ENCODE assay signal across 9 cellular contexts in genomic region chr19:11506101-11506555, GRCh38. TPM values are rescaled to one million over a fixed set of nuclear protein-coding genes. Genes with fewer than 3 reads are reported as not detected.
DNase-seq lines count a peak whose midpoint lies in the region; ATAC-seq and TF ChIP-seq lines count a peak whose summit lies in the region.
"Had no signal": no experiment of that assay in that cellular context is flagged by ENCODE, and none has a peak within 500 bp of the region (broad histone marks: within the 10 kb centered on the region; RNA-seq: fewer than 3 reads in every experiment).

No MANE protein-coding gene starts in this region.

- H3K9ac ChIP-seq in GM23248 (peak overlapping the region; percentile 88), Loucy (ENCODE audit: low read depth, low read length, poor library complexity, severe bottlenecking) (peak overlapping the region; percentile 81)

- no peaks in the 10 kb centered on the region for H3K9me2 ChIP-seq in GM23248 (ENCODE audit: insufficient read depth)
- no peaks in the 10 kb centered on the region for H3K9me2 ChIP-seq in Loucy (replicated peaks; ENCODE audit: low read depth, low read length)

- H3K4me1 Mint-ChIP-seq in dendritic cell treated with granulocyte-macrophage colony-stimulating factor and Interleukin-4, amounts not matched to agents 40 ng/mL and 50 ng/mL, for 4 days (ENCODE audit: low read depth) = peaks cover 26% of the 10 kb centered on the region
- peaks cover 16 to 33% (median 20%) of the 10 kb centered on the region in 3 donors for H3K4me1 Mint-ChIP-seq in naive B cell

- H3K36me3 ChIP-seq in GM06990 (ENCODE audit: control insufficient read depth, insufficient read depth, low read length) = peaks cover 3% of the 10 kb centered on the region
- no peaks in the 10 kb centered on the region for H3K36me3 ChIP-seq in GM23248 (ENCODE audit: low read depth)
- no peaks in the 10 kb centered on the region for H3K36me3 ChIP-seq in Loucy (ENCODE audit: insufficient read depth, low read length)

- WGBS in GM23248 (ENCODE audit: low coverage in 1 of 2, low lambda C conversion rate in 2 of 2, missing lambda C conversion rate in 2 of 2), 2 experiments = 26 to 30% methylated on average over 20 of the region's 20 CpGs

- peak; percentile 2 to 5 for ATAC-seq in naive B cell (ENCODE audit: low read depth in 2 of 2)
- no peak for ATAC-seq in GM19328 (IDR thresholded peaks at IDR 0.05; ENCODE audit: unreplicated experiment)

- H3K27ac Mint-ChIP-seq in dendritic cell treated with granulocyte-macrophage colony-stimulating factor and Interleukin-4, amounts not matched to agents 40 ng/mL and 50 ng/mL, for 4 days = peak overlapping the region; percentile 80
- peak overlapping the region; percentile 42 to 98 (median 89) for H3K27ac Mint-ChIP-seq in naive B cell

- TF ChIP-seq CTCF in GM06990 (IDR thresholded peaks at IDR 0.05; ENCODE audit: insufficient read depth, low read length, poor library complexity, severe bottlenecking) (no peak), Loucy (conservative IDR thresholded peaks at IDR 0.05; ENCODE audit: low read length) (no peak)

- 0 out of 2 replicates have a peak, but pooled peaks cover 4% of the 10 kb centered on the region for H3K4me1 ChIP-seq in GM23248 (ENCODE audit: insufficient read depth)
- peaks cover 11% of the 10 kb centered on the region for H3K4me1 ChIP-seq in Loucy (ENCODE audit: insufficient read depth, low read length, poor library complexity, severe bottlenecking)

- H3K27ac ChIP-seq in GM23248 = peak overlapping the region; percentile 68; the same call in 1 of the 2 replicates

- H3K36me3 Mint-ChIP-seq in dendritic cell treated with granulocyte-macrophage colony-stimulating factor and Interleukin-4, amounts not matched to agents 40 ng/mL and 50 ng/mL, for 4 days (ENCODE audit: low read depth) = peaks cover 26% of the 10 kb centered on the region
- H3K36me3 Mint-ChIP-seq in naive B cell = peaks cover 0 to 6% of the 10 kb centered on the region in 2 donors

- H3K4me3 Mint-ChIP-seq in dendritic cell treated with granulocyte-macrophage colony-stimulating factor and Interleukin-4, amounts not matched to agents 40 ng/mL and 50 ng/mL, for 4 days = peak overlapping the region; percentile 74
- H3K4me3 Mint-ChIP-seq in naive B cell = peak overlapping the region; percentile 87 to 98 (median 93)

- H3K9me3 Mint-ChIP-seq in dendritic cell treated with granulocyte-macrophage colony-stimulating factor and Interleukin-4, amounts not matched to agents 40 ng/mL and 50 ng/mL, for 4 days = no peaks in the 10 kb centered on the region
- H3K9me3 Mint-ChIP-seq in naive B cell = no peaks in the 10 kb centered on the region

- DNase-seq in GM06990 (ENCODE audit: extremely low read depth, insufficient read length) = no peak
- DNase-seq in GM23248 = no peak
- DNase-seq in naive B cell = no peak
- DNase-seq in cortex of kidney (lab: John Stamatoyannopoulos, UW) = no peak
- DNase-seq in HT-29 (ENCODE audit: low spot score) = no peak

- no peaks in the 10 kb centered on the region for H3K27me3 Mint-ChIP-seq in dendritic cell treated with granulocyte-macrophage colony-stimulating factor and Interleukin-4, amounts not matched to agents 40 ng/mL and 50 ng/mL, for 4 days
- no peaks in the 10 kb centered on the region for H3K27me3 Mint-ChIP-seq in naive B cell

- in situ Hi-C loops in GM23248 (cut with MboI) = no loop called here

- H3K4me3 ChIP-seq in GM06990 (replicated peaks; ENCODE audit: low read depth, low read length) = peak overlapping the region; percentile 83
- H3K4me3 ChIP-seq in GM23248 = peak overlapping the region; percentile 73
- peak overlapping the region; percentile 77 for H3K4me3 ChIP-seq in Loucy (ENCODE audit: low read length, poor library complexity, severe bottlenecking)

- H3K4me2 ChIP-seq in GM23248 (ENCODE audit: unreplicated experiment) (peak overlapping the region; percentile 83), Loucy (ENCODE audit: low read depth, low read length, poor library complexity, severe bottlenecking) (peak overlapping the region; percentile 83)

- H4K20me1 ChIP-seq in GM23248 (ENCODE audit: insufficient read depth) = no peaks in the 10 kb centered on the region
- H4K20me1 ChIP-seq in Loucy (ENCODE audit: insufficient read depth, low read length, poor library complexity, severe bottlenecking) = no peaks in the 10 kb centered on the region

- peak overlapping the region; percentile 84 for H2AFZ ChIP-seq in GM23248
- H2AFZ ChIP-seq in Loucy (ENCODE audit: low read length) = peak overlapping the region; percentile 87

- intact Hi-C loops in dendritic cell treated with granulocyte-macrophage colony-stimulating factor and Interleukin-4, amounts not matched to agents 40 ng/mL and 50 ng/mL, for 4 days (cut with micrococcal nuclease) = no loop called here

- H3K27me3 ChIP-seq in GM06990 (replicated peaks; ENCODE audit: control insufficient read depth, insufficient read depth, low read length) (no peaks in the 10 kb centered on the region), GM23248 (replicated peaks; ENCODE audit: insufficient read depth) (no peaks in the 10 kb centered on the region), Loucy (ENCODE audit: insufficient read depth, low read length, poor library complexity, severe bottlenecking) (no peaks in the 10 kb centered on the region)

- no peaks in the 10 kb centered on the region for H3K9me3 ChIP-seq in GM23248 (ENCODE audit: low read depth)
- H3K9me3 ChIP-seq in Loucy (ENCODE audit: insufficient read depth, low read depth, low read length) = no peaks in the 10 kb centered on the region

- no peaks in the 10 kb centered on the region; the same call in 1 of the 2 replicates for H3K79me2 ChIP-seq in GM23248 (ENCODE audit: insufficient read depth)
- H3K79me2 ChIP-seq in Loucy (ENCODE audit: insufficient read depth, low read length) = peaks cover 24% of the 10 kb centered on the region

- H3F3A ChIP-seq in GM23248 (ENCODE audit: insufficient read depth) (no peaks in the 10 kb centered on the region), Loucy (ENCODE audit: low read depth) (no peaks in the 10 kb centered on the region)

RNA-seq across cellular contexts. Expression of gene ZNF653, which starts 0.5 kb away (rescaled TPM):
- 3.9 and 4.6 TPM in 2 replicates for total RNA-seq in GM23248 (2014; rRNA removed; shearing (Covaris generic))
- polyA plus RNA-seq in GM23248 (2016; fragmentation: Nextera tagmentation; extraction: Ambion mirVana) (1.4 and 2.2 TPM in 2 replicates), naive B cell (ENCODE audit: low read depth in 6 of 6) (1 to 10 TPM in 5 of 6 donors, not detected in 1; 1.0 to 3.6 (median 1.4) TPM)
- total RNA-seq in HT-29 (2014; rRNA removed; shearing (Covaris generic)) = 7.5 and 9.8 TPM in 2 replicates

RNA-seq across cellular contexts. Expression of gene ECSIT, which starts 22.8 kb away (rescaled TPM):
- 28.0 and 35.2 TPM in 2 replicates for total RNA-seq in GM23248 (2014; rRNA removed; shearing (Covaris generic))
- polyA plus RNA-seq in GM23248 (2016; fragmentation: Nextera tagmentation; extraction: Ambion mirVana) = 17.1 and 20.5 TPM in 2 replicates
- polyA plus RNA-seq in naive B cell (ENCODE audit: low read depth in 6 of 6) = 10 to 100 TPM; 29.7 to 51.2 (median 34.5) TPM
- 55.7 and 56.4 TPM in 2 replicates for total RNA-seq in HT-29 (2014; rRNA removed; shearing (Covaris generic))

RNA-seq across cellular contexts. Expression of gene ELAVL3, which starts 25.3 kb away (rescaled TPM):
- total RNA-seq in GM23248 (2014; rRNA removed; shearing (Covaris generic)) = not detected in 2 replicates
- not detected in 2 replicates for polyA plus RNA-seq in GM23248 (2016; fragmentation: Nextera tagmentation; extraction: Ambion mirVana)
- polyA plus RNA-seq in naive B cell (ENCODE audit: low read depth in 6 of 6) = not detected
- not detected in 2 replicates for total RNA-seq in HT-29 (2014; rRNA removed; shearing (Covaris generic))

RNA-seq across cellular contexts. Expression of gene CNN1, which starts 32.5 kb away (rescaled TPM):
- total RNA-seq in GM23248 (2014; rRNA removed; shearing (Covaris generic)) = 44.5 and 47.4 TPM in 2 replicates
- polyA plus RNA-seq in GM23248 (2016; fragmentation: Nextera tagmentation; extraction: Ambion mirVana) (27.1 and 30.0 TPM in 2 replicates), naive B cell (ENCODE audit: low read depth in 6 of 6) (under 1 TPM in 2 of 6 donors, not detected in 4; 0.65 TPM)
- not detected in 2 replicates for total RNA-seq in HT-29 (2014; rRNA removed; shearing (Covaris generic))
- total RNA-seq: T-helper 2 cell treated with Interferon-gamma antibody and Interleukin-4, amounts not matched to agents 100 ng/mL and 5 ng/mL, for 36 hours had no signal

RNA-seq across cellular contexts. Expression of gene ELOF1, which starts 52.9 kb away (rescaled TPM):
- total RNA-seq in GM23248 (2014; rRNA removed; shearing (Covaris generic)) = 32.4 and 50.6 TPM in 2 replicates
- polyA plus RNA-seq in GM23248 (2016; fragmentation: Nextera tagmentation; extraction: Ambion mirVana) = 71.8 and 72.6 TPM in 2 replicates
- 100 to 1,000 TPM in 3 of 6 donors, 10 to 100 TPM in 3; 85.9 to 118 (median 99.2) TPM for polyA plus RNA-seq in naive B cell (ENCODE audit: low read depth in 6 of 6)
- total RNA-seq in HT-29 (2014; rRNA removed; shearing (Covaris generic)) = 41.0 and 48.1 TPM in 2 replicates
